ENCODE assay signal across 29 cellular contexts in genomic region chr12:1581973-1582708, GRCh38. TPM values are rescaled to one million over a fixed set of nuclear protein-coding genes. Genes with fewer than 3 reads are reported as not detected.
DNase-seq lines count a peak whose midpoint lies in the region; ATAC-seq, FAIRE-seq and TF ChIP-seq lines count a peak whose summit lies in the region.
"Had no signal": no experiment of that assay in that cellular context is flagged by ENCODE, and none has a peak within 500 bp of the region (broad histone marks: within the 10 kb centered on the region; RNA-seq: fewer than 3 reads in every experiment).

No MANE protein-coding gene starts in this region.

- TF ChIP-seq CTCF in HFFc6 (IDR thresholded peaks at IDR 0.05) = no peak
- TF ChIP-seq CTCF in chondrocyte (IDR thresholded peaks at IDR 0.05) = no peak
- TF ChIP-seq CTCF in osteoblast (IDR thresholded peaks at IDR 0.05; ENCODE audit: extremely low read depth, low read depth, low read length) = no peak
- no peak for TF ChIP-seq CTCF in D721Med (IDR thresholded peaks at IDR 0.05; ENCODE audit: insufficient read depth, missing control alignments)

- H3K36me3 Mint-ChIP-seq in HFFc6 (ENCODE audit: low read depth) (peaks cover 35% of the 10 kb centered on the region), chondrocyte (ENCODE audit: low read depth) (no peaks in the 10 kb centered on the region)
- H3K36me3 Mint-ChIP-seq: mesothelial cell of epicardium had no signal

- no peak overlapping the region for H2AFZ ChIP-seq in osteoblast (ENCODE audit: low read length)
- H2AFZ ChIP-seq: hepatocyte, parathyroid adenoma had no signal

- no peaks in the 10 kb centered on the region for H3K9me3 ChIP-seq in osteoblast (ENCODE audit: low read depth, low read length)
- H3K9me3 ChIP-seq: thoracic aorta had no signal

- no peak for FAIRE-seq in D721Med (lab: Jason Lieb, UNC)

- H3K4me1 ChIP-seq in osteoblast (ENCODE audit: insufficient read depth, low read length) = peaks cover 50% of the 10 kb centered on the region

- H3K4me2 ChIP-seq in osteoblast (ENCODE audit: insufficient read depth, low read length) = peak overlapping the region; percentile 54
- H3K4me2 ChIP-seq: hepatocyte had no signal

- H3K27ac ChIP-seq in osteoblast (ENCODE audit: low read depth, low read length) = peak overlapping the region; percentile 82
- H3K27ac ChIP-seq: epithelial cell of prostate, hepatocyte, parathyroid adenoma, SK-N-MC, thoracic aorta, WERI-Rb-1 had no signal

- DNase-seq in EH (ENCODE audit: low read depth) = peak; percentile 65
- DNase-seq in HFFc6 = peak; percentile 35
- no peak for DNase-seq in chondrocyte (ENCODE audit: low spot score)
- peak; percentile 55 for DNase-seq in osteoblast (ENCODE audit: insufficient read length, low spot score, missing footprints)
- no peak for DNase-seq in D721Med (ENCODE audit: insufficient read length, low spot score)
- DNase-seq in effector CD8-positive, alpha-beta T cell (lab: John Stamatoyannopoulos, UW) = no peak
- DNase-seq: activated CD4-positive, alpha-beta T cell treated with anti-CD3 and anti-CD28 coated beads, Interleukin-2, amount 10 ng/mL, durations not matched to agents 7 days and 5 days; activated naive CD4-positive, alpha-beta T cell; CD4-positive, alpha-beta T cell; DMS153; GDM1; immature natural killer cell; Kasumi-1; naive thymus-derived CD8-positive, alpha-beta T cell; NCI-H1048; NCI-H187 treated with DMSO at 0.1 percent for 48 hours; NCI-H748 treated with DMSO at 0.1 percent for 48 hours; right cardiac atrium; stimulated activated CD4-positive, alpha-beta T cell treated with anti-CD3 and anti-CD28 coated beads, Interleukin-4, amount 100 ng/mL, for 1 hour; stimulated activated naive CD4-positive, alpha-beta T cell treated with Interleukin-2 at 50 U/mL for 16 hours had no signal

- H3K9me3 Mint-ChIP-seq in HFFc6 = no peaks in the 10 kb centered on the region
- no peaks in the 10 kb centered on the region for H3K9me3 Mint-ChIP-seq in chondrocyte (ENCODE audit: low read depth)
- H3K9me3 Mint-ChIP-seq: activated CD4-positive, alpha-beta T cell treated with anti-CD3 and anti-CD28 coated beads, Interleukin-2, amount 10 ng/mL, durations not matched to agents 7 days and 5 days; CD4-positive, alpha-beta T cell; immature natural killer cell; mesothelial cell of epicardium; naive thymus-derived CD8-positive, alpha-beta T cell; T-helper 2 cell treated with Interferon-gamma antibody and Interleukin-4, amounts not matched to agents 5 μg/mL and 100 μg/mL, for 36 hours had no signal

- peaks cover 37% of the 10 kb centered on the region for H4K20me1 ChIP-seq in osteoblast (ENCODE audit: insufficient read depth, low read length)

- H3K27ac Mint-ChIP-seq in HFFc6 = peak overlapping the region; percentile 89
- peak overlapping the region; percentile 46 for H3K27ac Mint-ChIP-seq in chondrocyte (ENCODE audit: unreplicated experiment)
- H3K27ac Mint-ChIP-seq: activated CD4-positive, alpha-beta T cell treated with anti-CD3 and anti-CD28 coated beads, Interleukin-2, amount 10 ng/mL, durations not matched to agents 7 days and 5 days; CD4-positive, alpha-beta T cell; mesothelial cell of epicardium; T-helper 2 cell treated with Interferon-gamma antibody and Interleukin-4, amounts not matched to agents 5 μg/mL and 100 μg/mL, for 36 hours had no signal

- no peak overlapping the region for H3K4me3 ChIP-seq in osteoblast (ENCODE audit: insufficient read depth, low read length)
- H3K4me3 ChIP-seq: hepatocyte, SK-N-MC, thoracic aorta had no signal

- H3K27me3 ChIP-seq in osteoblast (ENCODE audit: insufficient read depth, low read length) = no peaks in the 10 kb centered on the region
- H3K27me3 ChIP-seq: hepatocyte had no signal

- peaks cover 17% of the 10 kb centered on the region for H3K36me3 ChIP-seq in osteoblast (ENCODE audit: insufficient read depth, low read length)
- H3K36me3 ChIP-seq: thoracic aorta, WERI-Rb-1 had no signal

- no peak for ATAC-seq in GM21447 (IDR thresholded peaks at IDR 0.05; ENCODE audit: unreplicated experiment)
- ATAC-seq: naive thymus-derived CD8-positive, alpha-beta T cell had no signal

- H3K79me2 ChIP-seq in osteoblast (ENCODE audit: insufficient read depth, low read length) = peaks cover 97% of the 10 kb centered on the region

- H3K27me3 Mint-ChIP-seq in HFFc6 (ENCODE audit: insufficient read depth) (no peaks in the 10 kb centered on the region), chondrocyte (ENCODE audit: low read depth) (no peaks in the 10 kb centered on the region)
- H3K27me3 Mint-ChIP-seq: activated CD4-positive, alpha-beta T cell treated with anti-CD3 and anti-CD28 coated beads, Interleukin-2, amount 10 ng/mL, durations not matched to agents 7 days and 5 days; CD4-positive, alpha-beta T cell; naive thymus-derived CD8-positive, alpha-beta T cell had no signal

- H3K4me1 Mint-ChIP-seq in HFFc6 (ENCODE audit: low read depth) = peaks cover 91% of the 10 kb centered on the region
- H3K4me1 Mint-ChIP-seq in chondrocyte (ENCODE audit: low read depth) = peaks cover 69% of the 10 kb centered on the region

- H3K4me3 Mint-ChIP-seq in HFFc6 (peak overlapping the region; percentile 82), chondrocyte (ENCODE audit: unreplicated experiment) (no peak overlapping the region)
- H3K4me3 Mint-ChIP-seq: activated CD4-positive, alpha-beta T cell treated with anti-CD3 and anti-CD28 coated beads, Interleukin-2, amount 10 ng/mL, durations not matched to agents 7 days and 5 days; CD4-positive, alpha-beta T cell; immature natural killer cell; mesothelial cell of epicardium; T-helper 2 cell treated with Interferon-gamma antibody and Interleukin-4, amounts not matched to agents 5 μg/mL and 100 μg/mL, for 36 hours had no signal

RNA-seq across cellular contexts. Expression of gene FBXL14, which starts 12.2 kb away (rescaled TPM):
- 1 to 10 TPM; 5.2 to 6.5 (median 5.4) TPM for total RNA-seq in HFFc6 (2021; fragmentation: NEBNext Ultra II Directional; extraction: Animal tissue kit (Norgen Biotek cat#: 25700))
- total RNA-seq in chondrocyte = 6.1 to 6.4 TPM (median 6.3 TPM) in 3 replicates
- 9.8 and 10.3 TPM in 2 replicates for total RNA-seq in osteoblast

RNA-seq across cellular contexts. Expression of gene WNT5B, which starts 46.9 kb away (rescaled TPM):
- 100 to 1,000 TPM; 191 to 289 (median 200) TPM for total RNA-seq in HFFc6 (2021; fragmentation: NEBNext Ultra II Directional; extraction: Animal tissue kit (Norgen Biotek cat#: 25700))
- 68.0 to 160 TPM (median 74.4 TPM) in 3 replicates for total RNA-seq in chondrocyte
- total RNA-seq in osteoblast = 59.0 and 71.0 TPM in 2 replicates
- total RNA-seq: CD4-positive, alpha-beta T cell; naive thymus-derived CD8-positive, alpha-beta T cell had no signal

Comparison
In these comparisons a context has a peak if more than half of its experiments do, and no peak if none do; other contexts are left out.
1. DNase-seq: peak in EH (single experiment), HFFc6 (single experiment) and osteoblast (single experiment); none in chondrocyte (single experiment), D721Med (single experiment) and effector CD8-positive, alpha-beta T cell (single experiment).